Comparison of ENCODE assay signal across 1 cellular context in the genomic region with DNA sequence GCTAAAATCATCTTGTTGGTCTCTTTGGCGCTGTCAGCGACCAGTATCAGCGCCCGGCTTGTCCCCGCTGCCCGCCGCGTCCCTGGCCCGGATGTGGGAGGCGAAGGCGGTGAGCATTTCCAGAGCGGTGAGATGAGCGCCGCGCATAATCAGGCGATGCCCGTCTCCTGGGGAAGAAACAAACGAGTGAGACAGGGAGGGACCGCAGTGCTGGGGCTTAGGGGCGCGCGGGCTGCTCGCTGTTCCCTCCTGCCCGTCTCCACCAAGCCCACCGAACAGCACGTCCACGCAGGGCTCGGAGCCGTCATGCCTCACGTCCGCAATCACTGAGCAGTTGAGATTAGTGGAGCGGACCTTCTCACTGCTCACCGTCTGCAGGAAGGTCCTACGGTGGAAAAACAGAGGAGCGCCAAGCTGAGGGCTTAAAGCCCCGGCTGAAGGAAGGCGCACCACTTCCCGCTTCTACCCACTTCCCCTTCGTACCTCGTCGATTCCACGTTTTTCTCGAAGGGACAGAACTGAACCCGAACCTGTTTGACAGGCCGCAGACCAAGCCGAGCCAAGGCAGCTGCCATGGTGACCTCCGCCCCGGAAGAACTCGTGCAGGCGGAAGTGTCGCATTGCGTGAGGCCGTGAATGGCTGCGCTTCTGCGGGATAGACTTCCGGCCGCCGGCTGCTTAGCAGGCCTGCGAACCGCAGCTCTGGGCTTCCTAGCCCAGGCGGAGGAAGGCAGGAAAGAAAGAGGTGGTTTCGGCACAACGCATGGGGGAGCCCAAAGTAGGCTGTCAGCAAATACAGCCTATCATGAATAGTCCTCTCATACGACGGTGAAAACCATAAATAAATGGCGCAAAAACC.
A peak's percentile ranks its signal among the peaks of the same experiment; 100 is the strongest.
TF ChIP-seq lines count a peak whose summit lies in the region.

A gene (minus strand): TSS at position 595 of the 859 bp plus-strand sequence. CDS start 20 bp downstream, at position 575.

TF ChIP-seq in H1, 55 proteins besides CTCF, POLR2A, EP300 and RAD21 (continued from another document):
- TF ChIP-seq, protein P1, sequence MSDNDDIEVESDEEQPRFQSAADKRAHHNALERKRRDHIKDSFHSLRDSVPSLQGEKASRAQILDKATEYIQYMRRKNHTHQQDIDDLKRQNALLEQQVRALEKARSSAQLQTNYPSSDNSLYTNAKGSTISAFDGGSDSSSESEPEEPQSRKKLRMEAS (IDR thresholded peaks at IDR 0.05) = peak; percentile 75
- no peak for TF ChIP-seq CTBP2 (IDR thresholded peaks at IDR 0.05; ENCODE audit: borderline replicate concordance, insufficient read depth, insufficient read length, low read length)
